In genomic region chr16:2692251-2692947, GRCh38 we compare ENCODE assay signal across 16 cellular contexts. TPM values are rescaled to one million over a fixed set of nuclear protein-coding genes. Genes with fewer than 3 reads are reported as not detected.
DNase-seq lines count a peak whose midpoint lies in the region; ATAC-seq and TF ChIP-seq lines count a peak whose summit lies in the region.
"Had no signal": no experiment of that assay in that cellular context is flagged by ENCODE, and none has a peak within 500 bp of the region (broad histone marks: within the 10 kb centered on the region; RNA-seq: fewer than 3 reads in every experiment).

No MANE protein-coding gene starts in this region.

- no peak overlapping the region; a peak in 1 of 5 replicates for H3K4me3 Mint-ChIP-seq in H9
- no peak overlapping the region for H3K4me3 Mint-ChIP-seq in type B pancreatic cell
- H3K4me3 Mint-ChIP-seq: activated CD8-positive, alpha-beta T cell treated with anti-CD3 and anti-CD28 coated beads for 36 hours; activated naive CD4-positive, alpha-beta T cell treated with anti-CD3 and anti-CD28 coated beads for 36 hours; CD14-positive monocyte; T-helper 2 cell treated with Interferon-gamma antibody and Interleukin-4, amounts not matched to agents 5 μg/mL and 100 μg/mL, for 36 hours had no signal

- ATAC-seq in left cardiac atrium (peak; percentile 76 to 80), HG03521 (IDR thresholded peaks at IDR 0.05; ENCODE audit: unreplicated experiment) (no peak)
- ATAC-seq: activated CD8-positive, alpha-beta T cell treated with anti-CD3 and anti-CD28 coated beads for 36 hours had no signal

- no peak overlapping the region for H3K56ac ChIP-seq in H9 (ENCODE audit: insufficient read length, low read depth, low read length)

- H3K4me3 ChIP-seq in SK-N-MC (no peak overlapping the region), foreskin fibroblast (ENCODE audit: low read depth in 1 of 2, low read length in 2 of 2) (no peak overlapping the region)
- H3K4me3 ChIP-seq: hepatocyte, mucosa of descending colon had no signal

- peak overlapping the region in 2 of 3 experiments; percentile 79 to 91; a peak in 3 of 7 replicates for H3K27ac Mint-ChIP-seq in H9
- H3K27ac Mint-ChIP-seq in type B pancreatic cell, result no peak overlapping the region
- H3K27ac Mint-ChIP-seq: activated CD8-positive, alpha-beta T cell treated with anti-CD3 and anti-CD28 coated beads for 36 hours; activated naive CD4-positive, alpha-beta T cell treated with anti-CD3 and anti-CD28 coated beads for 36 hours; CD14-positive monocyte; T-helper 2 cell treated with Interferon-gamma antibody and Interleukin-4, amounts not matched to agents 5 μg/mL and 100 μg/mL, for 36 hours had no signal

- H3K36me3 Mint-ChIP-seq in H9 (ENCODE audit: insufficient read depth in 1 of 3, low read depth in 3 of 3) (peaks cover 6 to 10% (median 8%) of the 10 kb centered on the region in 3 experiments; a peak in 6 of 7 replicates), type B pancreatic cell (no peaks in the 10 kb centered on the region)

- H3K9ac ChIP-seq in H9 (ENCODE audit: extremely low read depth, insufficient read length, low read length) (no peak overlapping the region), SK-N-MC (ENCODE audit: insufficient read length) (no peak overlapping the region)

- TF ChIP-seq CTCF in H9 (conservative IDR thresholded peaks at IDR 0.05) (no peak), foreskin fibroblast (IDR thresholded peaks at IDR 0.05; ENCODE audit: low read depth, low read length) (no peak), type B pancreatic cell (conservative IDR thresholded peaks at IDR 0.05) (no peak)

- no peaks in the 10 kb centered on the region for H3K27me3 Mint-ChIP-seq in H9 (ENCODE audit: low read depth)
- H3K27me3 Mint-ChIP-seq in type B pancreatic cell, result no peaks in the 10 kb centered on the region
- H3K27me3 Mint-ChIP-seq: activated CD8-positive, alpha-beta T cell treated with anti-CD3 and anti-CD28 coated beads for 36 hours had no signal

- H3K36me3 ChIP-seq in SK-N-MC (ENCODE audit: insufficient read depth, low read length), result no peaks in the 10 kb centered on the region

- H2BK12ac ChIP-seq in H9 (ENCODE audit: insufficient read length, low read depth, low read length), result no peak overlapping the region

- no peak overlapping the region for H2AFZ ChIP-seq in H9 (ENCODE audit: low read length)
- H2AFZ ChIP-seq: hepatocyte had no signal

- H2BK20ac ChIP-seq in H9 (ENCODE audit: low read depth, low read length, poor library complexity, severe bottlenecking), result no peak overlapping the region

- H3K27ac ChIP-seq in H9 (ENCODE audit: insufficient read length, low read depth, low read length) (no peak overlapping the region), SK-N-MC (peak overlapping the region; percentile 42; the same call in 1 of the 2 replicates)
- H3K27ac ChIP-seq: hepatocyte had no signal

- no CpG with 5 or more reads among the region's 14 CpGs for WGBS in H9 (ENCODE audit: extremely low coverage, insufficient read length, low lambda C conversion rate)

- H4K8ac ChIP-seq in H9 (replicated peaks; ENCODE audit: insufficient read length, low read depth, low read length), result no peak overlapping the region

- H2AK5ac ChIP-seq in H9 (ENCODE audit: insufficient read length, low read length), result no peak overlapping the region

- H3K14ac ChIP-seq in H9 (ENCODE audit: insufficient read depth, low read length), result no peak overlapping the region

- H3K79me1 ChIP-seq in H9 (ENCODE audit: insufficient read depth, low read depth, low read length, poor library complexity, severe bottlenecking), result peaks cover 5% of the 10 kb centered on the region

- DNase-seq in H9, result no peak
- no peak for DNase-seq in SK-N-MC (ENCODE audit: low read depth, low spot score)
- DNase-seq in left cardiac atrium, result no peak
- peak; percentile 89 for DNase-seq in putamen (ENCODE audit: low spot score)
- DNase-seq in foreskin fibroblast, result no peak
- no peak for DNase-seq in AG08396 (ENCODE audit: low spot score)
- DNase-seq in type B pancreatic cell (ENCODE audit: extremely low spot score, unreplicated experiment), result no peak
- DNase-seq: activated CD8-positive, alpha-beta T cell treated with anti-CD3 and anti-CD28 coated beads for 36 hours; activated naive CD4-positive, alpha-beta T cell treated with anti-CD3 and anti-CD28 coated beads for 36 hours; effector CD4-positive, alpha-beta T cell; NCI-H187 treated with DMSO at 0.1 percent for 48 hours had no signal

- H3K9me3 Mint-ChIP-seq in H9, result no peaks in the 10 kb centered on the region
- no peaks in the 10 kb centered on the region for H3K9me3 Mint-ChIP-seq in type B pancreatic cell
- H3K9me3 Mint-ChIP-seq: activated CD8-positive, alpha-beta T cell treated with anti-CD3 and anti-CD28 coated beads for 36 hours; activated naive CD4-positive, alpha-beta T cell treated with anti-CD3 and anti-CD28 coated beads for 36 hours; T-helper 2 cell treated with Interferon-gamma antibody and Interleukin-4, amounts not matched to agents 5 μg/mL and 100 μg/mL, for 36 hours had no signal

- H3K4me1 Mint-ChIP-seq in H9, result peaks cover 0 to 6% of the 10 kb centered on the region in 2 experiments; a peak in 2 of 4 replicates
- H3K4me1 Mint-ChIP-seq in type B pancreatic cell (ENCODE audit: unreplicated experiment), result no peaks in the 10 kb centered on the region

- H3K4ac ChIP-seq in H9 (ENCODE audit: low read depth, low read length), result no peak overlapping the region

- H3K4me1 ChIP-seq in H9 (ENCODE audit: insufficient read depth, low read length), result no peaks in the 10 kb centered on the region

- H3K18ac ChIP-seq in H9 (ENCODE audit: insufficient read length, low read depth, low read length), result no peak overlapping the region

- H3T11ph ChIP-seq in H9 (ENCODE audit: low read length), result no peak overlapping the region

- H3K79me2 ChIP-seq in H9 (ENCODE audit: insufficient read depth, low read length), result peaks cover 2% of the 10 kb centered on the region; the same call in 1 of the 2 replicates

- no peak overlapping the region for H2BK120ac ChIP-seq in H9 (ENCODE audit: low read depth, low read length, poor library complexity, severe bottlenecking)

- H3K9me3 ChIP-seq in H9 (ENCODE audit: control insufficient read depth, low read depth, low read length) (no peaks in the 10 kb centered on the region), SK-N-MC (ENCODE audit: low read depth, low read length) (no peaks in the 10 kb centered on the region)
- H3K9me3 ChIP-seq: mucosa of descending colon had no signal

- no peak overlapping the region for H3K23ac ChIP-seq in H9 (ENCODE audit: insufficient read length, low read depth, low read length)

- no peaks in the 10 kb centered on the region for H4K20me1 ChIP-seq in H9 (ENCODE audit: control insufficient read depth, insufficient read depth, insufficient read length)

- H3K23me2 ChIP-seq in H9 (ENCODE audit: insufficient read length, low read depth, low read length, poor library complexity, severe bottlenecking), result no peaks in the 10 kb centered on the region

- H4K91ac ChIP-seq in H9 (ENCODE audit: insufficient read length, low read depth, low read length), result no peak overlapping the region

- H4K5ac ChIP-seq in H9 (ENCODE audit: insufficient read length, low read depth, low read length), result no peak overlapping the region

- H3K4me2 ChIP-seq in H9 (ENCODE audit: insufficient read depth, insufficient read length, low read length), result no peak overlapping the region
- H3K4me2 ChIP-seq: hepatocyte had no signal

- no peak overlapping the region for H2BK15ac ChIP-seq in H9 (ENCODE audit: low read depth, low read length)

- H2BK5ac ChIP-seq in H9 (ENCODE audit: insufficient read length, low read length), result no peak overlapping the region

- H3K27me3 ChIP-seq in H9 (ENCODE audit: insufficient read depth, low read length), result no peaks in the 10 kb centered on the region
- H3K27me3 ChIP-seq: hepatocyte had no signal

- intact Hi-C loops in left cardiac atrium (cut with DNase I), result no loop called here

RNA-seq across cellular contexts. Expression of gene KCTD5, which starts 10.1 kb away (rescaled TPM):
- total RNA-seq in H9 (2021) (38.8 and 39.9 TPM in 2 replicates), left cardiac atrium (10 to 100 TPM; 11.6 to 15.2 TPM), type B pancreatic cell (ENCODE audit: low replicate concordance) (25.1 and 30.5 TPM in 2 replicates)

RNA-seq across cellular contexts. Expression of gene PRSS27, which starts 27.6 kb away (rescaled TPM):
- total RNA-seq in H9 (2021) (3.6 and 5.0 TPM in 2 replicates), left cardiac atrium (under 1 TPM; 0.44 to 0.65 TPM), type B pancreatic cell (ENCODE audit: low replicate concordance) (19.0 and 24.6 TPM in 2 replicates)
